In the genomic region with DNA sequence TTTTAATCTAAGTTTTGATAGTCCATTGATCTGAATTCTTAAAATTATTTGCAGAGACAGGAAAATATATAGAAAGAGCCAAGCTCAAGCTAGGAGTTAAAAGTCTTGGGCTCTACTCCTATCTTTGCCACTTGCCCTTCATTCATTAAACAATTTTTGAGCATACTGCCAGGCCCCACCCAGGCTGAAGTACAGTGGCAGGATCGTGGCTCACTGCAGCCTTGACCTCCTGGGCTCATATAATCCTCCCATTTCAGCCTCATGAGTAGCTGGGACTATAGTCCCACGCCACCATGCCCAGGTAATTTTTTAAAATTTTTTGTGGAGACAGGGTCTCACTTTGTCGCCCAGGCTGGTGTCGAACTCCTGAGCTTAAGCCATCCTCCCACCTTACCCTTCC, we compare ENCODE assay signal across 27 cellular contexts. TPM values are rescaled to one million over a fixed set of nuclear protein-coding genes. Genes with fewer than 3 reads are reported as not detected.
DNase-seq lines count a peak whose midpoint lies in the region; ATAC-seq and FAIRE-seq lines count a peak whose summit lies in the region.
"Had no signal": no experiment of that assay in that cellular context is flagged by ENCODE, and none has a peak within 500 bp of the region (broad histone marks: within the 10 kb centered on the region; RNA-seq: fewer than 3 reads in every experiment).

No MANE protein-coding gene starts in this region.

- 68 to 85% (median 74%) methylated on average over 4 of the region's 4 CpGs for WGBS in small intestine, 3 donors

- H3K9me3 Mint-ChIP-seq in activated T-cell treated with anti-CD3 and anti-CD28 coated beads, Interleukin-2, amount 50 U/mL, for 24 hours: no peaks in the 10 kb centered on the region
- H3K9me3 Mint-ChIP-seq in central memory CD8-positive, alpha-beta T cell: no peaks in the 10 kb centered on the region
- H3K9me3 Mint-ChIP-seq: CD14-positive monocyte; CD4-positive, CD25-positive, alpha-beta regulatory T cell; CD8-positive, alpha-beta T cell had no signal

- no peak overlapping the region for H3K4me3 ChIP-seq in small intestine (ENCODE audit: low read depth in 1 of 2, low read length in 2 of 2)
- H3K4me3 ChIP-seq: BLaER1, GM12878 had no signal

- FAIRE-seq in small intestine (lab: Jason Lieb, UNC): no peak
- FAIRE-seq: A204.1, GM12878, GM12892, GM18507 had no signal

- peak overlapping the region; percentile 35 for H3K27ac Mint-ChIP-seq in activated T-cell treated with anti-CD3 and anti-CD28 coated beads, Interleukin-2, amount 50 U/mL, for 24 hours
- peak overlapping the region; percentile 59 for H3K27ac Mint-ChIP-seq in central memory CD8-positive, alpha-beta T cell (ENCODE audit: low read depth)
- H3K27ac Mint-ChIP-seq: CD14-positive monocyte had no signal

- no peak overlapping the region for H3K4me3 Mint-ChIP-seq in activated T-cell treated with anti-CD3 and anti-CD28 coated beads, Interleukin-2, amount 50 U/mL, for 24 hours
- H3K4me3 Mint-ChIP-seq in central memory CD8-positive, alpha-beta T cell: no peak overlapping the region
- H3K4me3 Mint-ChIP-seq: CD14-positive monocyte; CD4-positive, CD25-positive, alpha-beta regulatory T cell; CD8-positive, alpha-beta T cell had no signal

- no peak for DNase-seq in activated T-cell treated with anti-CD3 and anti-CD28 coated beads, Interleukin-2, amount 50 U/mL, for 24 hours
- DNase-seq in activated T-cell treated with anti-CD3 and anti-CD28 coated beads, Interleukin-2, amount 50 U/mL, for 48 hours: no peak
- DNase-seq in central memory CD8-positive, alpha-beta T cell (ENCODE audit: low spot score in 2 of 2): no peak
- peak; percentile 72 for DNase-seq in small intestine
- no peak for DNase-seq in SW480 (ENCODE audit: low spot score)
- no peak for DNase-seq in posterior vena cava (ENCODE audit: low spot score)
- no peak for DNase-seq in stimulated activated naive CD8-positive, alpha-beta T cell treated with anti-CD3 and anti-CD28 coated beads, Interleukin-15, Interleukin-2, amounts not matched to agents 100 U/mL and 50 U/mL, for 24 hours
- DNase-seq: 8988T; ACHN; BE2C; C1 segment of cervical spinal cord; CD4-positive, CD25-positive, alpha-beta regulatory T cell; CD8-positive, alpha-beta T cell; COR-L47; DMS 273 treated with DMSO at 0.1 percent for 48 hours; DMS153; DMS53; DMS79; DND-41; EL; GDM1 had no signal

- no peaks in the 10 kb centered on the region for H3K27me3 Mint-ChIP-seq in activated T-cell treated with anti-CD3 and anti-CD28 coated beads, Interleukin-2, amount 50 U/mL, for 24 hours
- no peaks in the 10 kb centered on the region for H3K27me3 Mint-ChIP-seq in central memory CD8-positive, alpha-beta T cell
- H3K27me3 Mint-ChIP-seq: CD4-positive, CD25-positive, alpha-beta regulatory T cell had no signal

- H3K27ac ChIP-seq in small intestine (ENCODE audit: low read depth in 1 of 2, low read length in 1 of 2): no peak overlapping the region
- H3K27ac ChIP-seq: BLaER1 had no signal

- H3K4me1 ChIP-seq in small intestine (ENCODE audit: control insufficient read depth in 2 of 2, insufficient read depth in 1 of 2, low read depth in 1 of 2, low read length in 1 of 2): peaks cover 0 to 3% of the 10 kb centered on the region in 2 donors
- H3K4me1 ChIP-seq: BE2C, BLaER1 had no signal

- intact Hi-C loops in posterior vena cava (cut with DNase I): loop anchor here in 1 of 2 donors (10.0 kb wide), 1 partner anchor 256 kb away; no protein-coding TSS in a partner anchor

- H3K36me3 ChIP-seq in small intestine (ENCODE audit: control insufficient read depth in 2 of 2, insufficient read depth in 2 of 2, low read length in 2 of 2): peaks cover 14 to 21% of the 10 kb centered on the region in 2 donors

- no peak for ATAC-seq in central memory CD8-positive, alpha-beta T cell (replicated peaks; ENCODE audit: extremely low read depth, poor library complexity, severe bottlenecking)
- no peak for ATAC-seq in stimulated activated naive CD8-positive, alpha-beta T cell treated with anti-CD3 and anti-CD28 coated beads, Interleukin-15, Interleukin-2, amounts not matched to agents 100 U/mL and 50 U/mL, for 24 hours
- ATAC-seq: CD8-positive, alpha-beta T cell; GM12878 had no signal

- H3K9me3 ChIP-seq in small intestine (ENCODE audit: control insufficient read depth, low read depth): no peaks in the 10 kb centered on the region
- H3K9me3 ChIP-seq: BE2C, BLaER1 had no signal

- H3K4me1 Mint-ChIP-seq in activated T-cell treated with anti-CD3 and anti-CD28 coated beads, Interleukin-2, amount 50 U/mL, for 24 hours (ENCODE audit: low read depth): peaks cover 3% of the 10 kb centered on the region
- peaks cover 6% of the 10 kb centered on the region for H3K4me1 Mint-ChIP-seq in central memory CD8-positive, alpha-beta T cell
- H3K4me1 Mint-ChIP-seq: CD14-positive monocyte had no signal

- H3K36me3 Mint-ChIP-seq in activated T-cell treated with anti-CD3 and anti-CD28 coated beads, Interleukin-2, amount 50 U/mL, for 24 hours (ENCODE audit: low read depth): peaks cover 92% of the 10 kb centered on the region
- H3K36me3 Mint-ChIP-seq in central memory CD8-positive, alpha-beta T cell (ENCODE audit: insufficient read depth): peaks cover 64% of the 10 kb centered on the region

- no peaks in the 10 kb centered on the region for H3K27me3 ChIP-seq in small intestine (ENCODE audit: control insufficient read depth in 2 of 2, insufficient read depth in 2 of 2, low read length in 2 of 2)
- H3K27me3 ChIP-seq: BE2C, BLaER1 had no signal

RNA-seq across cellular contexts. Expression of a gene that starts 8.2 kb away (rescaled TPM):
- polyA plus RNA-seq in small intestine: 10 to 100 TPM in 1 of 3 donors, 1 to 10 TPM in 2; 7.6 to 11.6 (median 9.3) TPM
- 10 to 100 TPM; 12.6 to 17.7 TPM for total RNA-seq in posterior vena cava

RNA-seq across cellular contexts. Expression of a gene that starts 8.5 kb away (rescaled TPM):
- polyA plus RNA-seq in small intestine: 1 to 10 TPM; 1.8 to 3.3 (median 1.9) TPM
- 1 to 10 TPM; 2.3 to 2.9 TPM for total RNA-seq in posterior vena cava

RNA-seq across cellular contexts. Expression of a gene that starts 36.9 kb away (rescaled TPM):
- 1 to 10 TPM in 2 of 3 donors, under 1 TPM in 1; 0.34 to 2.7 (median 1.1) TPM for polyA plus RNA-seq in small intestine
- under 1 TPM; 0.51 to 0.71 TPM for total RNA-seq in posterior vena cava
- polyA plus RNA-seq: CD4-positive, CD25-positive, alpha-beta regulatory T cell had no signal
